Comparison of ENCODE assay signal across 8 cellular contexts in the genomic region with DNA sequence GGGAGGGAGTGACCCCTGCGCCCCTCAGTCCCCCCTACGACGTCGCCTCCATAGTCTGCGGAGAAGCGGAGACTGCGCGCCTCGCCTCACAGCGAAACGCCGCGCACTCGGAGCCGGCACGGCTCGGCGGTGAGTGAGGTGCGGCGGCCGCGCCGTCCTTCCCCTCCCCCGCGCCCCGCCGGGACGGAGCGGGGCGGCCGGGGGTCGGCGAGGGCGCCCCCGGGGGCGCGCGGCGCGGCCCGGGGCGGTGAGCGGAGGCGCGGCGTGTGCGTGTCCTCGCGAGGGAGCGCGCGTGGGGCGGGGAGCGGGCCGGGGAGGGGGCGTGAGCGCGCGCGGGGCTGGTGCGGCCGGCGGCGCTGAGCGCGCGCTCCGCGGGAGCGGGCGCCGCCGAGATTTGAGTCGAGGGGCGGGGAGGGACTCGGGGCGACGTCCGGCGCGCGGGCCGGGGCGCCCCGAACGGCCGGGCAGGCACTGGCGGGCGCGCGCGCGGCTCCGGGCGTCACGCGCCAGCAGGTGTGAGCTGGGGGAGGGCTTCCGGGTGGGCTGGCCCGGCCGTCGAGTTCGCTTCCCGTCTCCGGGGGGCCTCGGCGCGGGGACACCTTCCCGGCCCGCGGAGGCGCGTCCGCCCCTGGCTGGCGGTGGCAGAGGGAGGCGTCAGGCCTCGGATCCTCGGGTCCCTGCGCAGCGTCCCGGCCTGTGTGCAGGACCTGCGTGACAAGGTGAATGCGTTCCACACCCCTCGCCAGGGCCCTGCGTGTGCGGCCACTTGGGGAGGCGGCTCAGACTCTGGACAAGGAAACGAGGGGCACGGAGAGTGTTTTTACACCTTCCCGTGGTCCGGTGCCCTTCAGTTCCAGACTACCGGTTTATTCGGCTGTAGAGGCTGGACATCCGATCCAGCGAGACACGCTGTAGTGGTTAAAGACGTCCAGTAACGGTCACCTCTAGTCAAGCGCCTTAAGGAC. TPM values are rescaled to one million over a fixed set of nuclear protein-coding genes. Genes with fewer than 3 reads are reported as not detected.
DNase-seq lines count a peak whose midpoint lies in the region; ATAC-seq and TF ChIP-seq lines count a peak whose summit lies in the region.

No MANE protein-coding gene starts in this region.

- H3K27ac ChIP-seq in SJSA1 = no peak overlapping the region
- H3K27ac ChIP-seq in left ventricle myocardium inferior (replicated peaks) = peak overlapping the region; percentile 95
- H3K27ac ChIP-seq in psoas muscle = peak overlapping the region; percentile 91
- peak overlapping the region; percentile 91 for H3K27ac ChIP-seq in urinary bladder (ENCODE audit: low read depth)

- H3K27me3 ChIP-seq in SJSA1 (replicated peaks) (no peaks in the 10 kb centered on the region), left ventricle myocardium inferior (ENCODE audit: low read depth) (peaks cover under 1% of the 10 kb centered on the region), psoas muscle (ENCODE audit: insufficient read depth in 3 of 3, low read length in 2 of 3) (no peaks in the 10 kb centered on the region)

- peaks cover 49% of the 10 kb centered on the region for H3K4me1 Mint-ChIP-seq in activated naive CD4-positive, alpha-beta T cell treated with anti-CD3 and anti-CD28 coated beads, Interleukin-2, amount 50 U/mL, for 24 hours

- peak overlapping the region; percentile 100 for H3K27ac Mint-ChIP-seq in activated naive CD4-positive, alpha-beta T cell treated with anti-CD3 and anti-CD28 coated beads, Interleukin-2, amount 50 U/mL, for 24 hours

- no peaks in the 10 kb centered on the region for H3K27me3 Mint-ChIP-seq in activated naive CD4-positive, alpha-beta T cell treated with anti-CD3 and anti-CD28 coated beads, Interleukin-2, amount 50 U/mL, for 24 hours

- peak; percentile 7 for DNase-seq in A172 (ENCODE audit: low spot score)
- peak in 1 of 2 experiments; percentile 29 for DNase-seq in SJSA1 (ENCODE audit: low read depth in 1 of 2, low spot score in 2 of 2)
- DNase-seq in left ventricle myocardium inferior = peak; percentile 52
- peak; percentile 64 to 81 for DNase-seq in psoas muscle

- TF ChIP-seq CTCF in left ventricle myocardium inferior (IDR thresholded peaks at IDR 0.05; ENCODE audit: borderline replicate concordance) (no peak), psoas muscle (IDR thresholded peaks at IDR 0.05) (no peak)

- no peaks in the 10 kb centered on the region for H3K36me3 Mint-ChIP-seq in activated naive CD4-positive, alpha-beta T cell treated with anti-CD3 and anti-CD28 coated beads, Interleukin-2, amount 50 U/mL, for 24 hours

- 0% methylated on average over 57 to 133 of the region's 138 CpGs for WGBS in psoas muscle, 3 donors
- under 1% methylated on average over 138 of the region's 138 CpGs for WGBS in urinary bladder

- ATAC-seq in GM18520 (IDR thresholded peaks at IDR 0.05; ENCODE audit: unreplicated experiment) (peak; percentile 13), HG03108 (IDR thresholded peaks at IDR 0.05; ENCODE audit: unreplicated experiment) (peak; percentile 21), psoas muscle (peak; percentile 16 to 36 (median 26))

- H3K4me1 ChIP-seq in SJSA1 (replicated peaks) = peaks cover 12% of the 10 kb centered on the region
- H3K4me1 ChIP-seq in left ventricle myocardium inferior = peaks cover 59% of the 10 kb centered on the region
- H3K4me1 ChIP-seq in psoas muscle = peaks cover 34% of the 10 kb centered on the region
- no peaks in the 10 kb centered on the region for H3K4me1 ChIP-seq in urinary bladder (ENCODE audit: insufficient read depth)

- no peaks in the 10 kb centered on the region for H3K9me3 Mint-ChIP-seq in activated naive CD4-positive, alpha-beta T cell treated with anti-CD3 and anti-CD28 coated beads, Interleukin-2, amount 50 U/mL, for 24 hours

- intact Hi-C loops in left ventricle myocardium inferior (cut with micrococcal nuclease) = no loop called here
- intact Hi-C loops in psoas muscle (cut with DNase I) = loop anchor here (2.0 to 5.0 kb wide), 2 partner anchors 132 to 302 kb away; partner anchors contain the start of genes ADSL (in 1 of the 2) and TNRC6B (in 1 of the 2)

- H3K36me3 ChIP-seq in SJSA1 = no peaks in the 10 kb centered on the region
- no peaks in the 10 kb centered on the region for H3K36me3 ChIP-seq in left ventricle myocardium inferior
- H3K36me3 ChIP-seq in psoas muscle (ENCODE audit: insufficient read depth in 1 of 2, low read depth in 1 of 2) = no peaks in the 10 kb centered on the region
- no peaks in the 10 kb centered on the region for H3K36me3 ChIP-seq in urinary bladder (ENCODE audit: insufficient read depth)

- peak overlapping the region; percentile 95 for H3K4me3 Mint-ChIP-seq in activated naive CD4-positive, alpha-beta T cell treated with anti-CD3 and anti-CD28 coated beads, Interleukin-2, amount 50 U/mL, for 24 hours

- peak overlapping the region; percentile 69 for H3K4me3 ChIP-seq in SJSA1
- H3K4me3 ChIP-seq in left ventricle myocardium inferior = peak overlapping the region; percentile 72
- H3K4me3 ChIP-seq in psoas muscle = peak overlapping the region; percentile 88
- H3K4me3 ChIP-seq in urinary bladder (ENCODE audit: low read depth, low read length) = peak overlapping the region; percentile 96

- H3K9me3 ChIP-seq in SJSA1 (replicated peaks) (no peaks in the 10 kb centered on the region), left ventricle myocardium inferior (replicated peaks) (no peaks in the 10 kb centered on the region), psoas muscle (no peaks in the 10 kb centered on the region)

RNA-seq across cellular contexts. Expression of gene FAM83F, which starts 50.4 kb away (rescaled TPM):
- not detected in 2 replicates for total RNA-seq in A172 (2014; rRNA removed; shearing (Covaris generic))
- not detected in 2 replicates for total RNA-seq in SJSA1 (2014; rRNA removed; shearing (Covaris generic))
- total RNA-seq in left ventricle myocardium inferior = 4.4 TPM
- under 1 TPM in 3 of 4 donors, not detected in 1; 0.04 to 0.10 (median 0.09) TPM for total RNA-seq in psoas muscle
- polyA plus RNA-seq in psoas muscle = under 1 TPM; under 0.01 to 0.01 (median 0.01) TPM
- 3.1 TPM for total RNA-seq in urinary bladder
- 2.1 TPM for polyA plus RNA-seq in urinary bladder
